15 cellular contexts compared by ENCODE assay signal in the genomic region with DNA sequence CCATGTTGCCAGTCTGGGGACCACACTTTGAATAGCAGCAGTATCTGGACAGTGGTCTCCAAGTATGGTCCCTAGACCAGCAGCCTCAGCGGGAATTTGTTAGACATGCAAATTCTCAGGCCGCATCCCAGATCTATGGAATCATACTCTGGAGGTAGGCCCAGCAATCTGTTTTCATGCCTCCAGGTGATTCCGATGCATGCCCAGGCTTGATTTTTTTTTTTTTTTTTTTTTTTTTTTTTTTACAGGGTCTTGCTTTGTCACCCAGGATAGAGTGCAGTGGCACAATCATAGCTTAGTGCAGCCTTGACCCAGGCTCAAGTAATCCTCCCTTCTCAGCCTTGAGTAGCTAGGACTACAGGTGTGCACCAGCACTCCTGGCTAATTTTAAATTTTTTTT. TPM values are rescaled to one million over a fixed set of nuclear protein-coding genes. Genes with fewer than 3 reads are reported as not detected.
DNase-seq lines count a peak whose midpoint lies in the region; ATAC-seq and TF ChIP-seq lines count a peak whose summit lies in the region.
"Had no signal": no experiment of that assay in that cellular context is flagged by ENCODE, and none has a peak within 500 bp of the region (broad histone marks: within the 10 kb centered on the region; RNA-seq: fewer than 3 reads in every experiment).

No MANE protein-coding gene starts in this region.

- no peak overlapping the region for H3K4me2 ChIP-seq in GM23338

- no peaks in the 10 kb centered on the region for H3K79me2 ChIP-seq in GM23338 (replicated peaks; ENCODE audit: insufficient read depth)

- ATAC-seq in GM23338 (no peak), GM18868 (IDR thresholded peaks at IDR 0.05; ENCODE audit: unreplicated experiment) (no peak)
- ATAC-seq: Panc1 had no signal

- intact Hi-C loops in activated CD4-positive, alpha-beta memory T cell treated with anti-CD3 and anti-CD28 coated beads for 36 hours (cut with micrococcal nuclease): no loop called here

- no peaks in the 10 kb centered on the region for H4K20me1 ChIP-seq in GM23338 (replicated peaks; ENCODE audit: insufficient read depth)

- no peak for TF ChIP-seq CTCF in GM23338 (conservative IDR thresholded peaks at IDR 0.05; ENCODE audit: low read depth in 2 of 2)

- H3K27ac ChIP-seq in GM23338 (ENCODE audit: low read depth): peak overlapping the region; percentile 55; the same call in 1 of the 2 replicates
- H3K27ac ChIP-seq: 22Rv1, dorsolateral prefrontal cortex had no signal

- H3K4me3 Mint-ChIP-seq in GM23338 (no peak overlapping the region), immature natural killer cell (peak overlapping the region; percentile 51 to 99 (median 94))
- H3K4me3 Mint-ChIP-seq in activated CD4-positive, alpha-beta memory T cell treated with anti-CD3 and anti-CD28 coated beads for 36 hours: peak overlapping the region; percentile 97

- H3K4me1 Mint-ChIP-seq in GM23338 (peaks cover 27% of the 10 kb centered on the region), immature natural killer cell (peaks cover 55 to 57% of the 10 kb centered on the region in 2 donors)
- H3K4me1 Mint-ChIP-seq in activated CD4-positive, alpha-beta memory T cell treated with anti-CD3 and anti-CD28 coated beads for 36 hours (ENCODE audit: low read depth): peaks cover 44% of the 10 kb centered on the region

- peak; percentile 10 for DNase-seq in NCI-H146 (lab: John Stamatoyannopoulos, UW)
- DNase-seq in NCI-H146 treated with DMSO at 0.1 percent for 48 hours (lab: John Stamatoyannopoulos, UW; ENCODE audit: unreplicated experiment): no peak
- DNase-seq in GM23338 (ENCODE audit: low spot score): no peak
- no peak for DNase-seq in activated CD4-positive, alpha-beta memory T cell treated with anti-CD3 and anti-CD28 coated beads for 36 hours
- no peak for DNase-seq in immature natural killer cell
- DNase-seq in hypothalamus (lab: John Stamatoyannopoulos, UW): no peak
- DNase-seq in HK-2 (ENCODE audit: unreplicated experiment): no peak
- DNase-seq: NCI-H1694 treated with DMSO at 0.1 percent for 48 hours, NCI-H524 treated with DMSO at 0.1 percent for 48 hours had no signal

- H3K9me2 ChIP-seq in GM23338 (ENCODE audit: insufficient read depth): no peaks in the 10 kb centered on the region

- H3K36me3 Mint-ChIP-seq in GM23338 (ENCODE audit: low read depth) (no peaks in the 10 kb centered on the region), immature natural killer cell (peaks cover 5 to 10% (median 9%) of the 10 kb centered on the region in 3 donors)
- peaks cover 21% of the 10 kb centered on the region for H3K36me3 Mint-ChIP-seq in activated CD4-positive, alpha-beta memory T cell treated with anti-CD3 and anti-CD28 coated beads for 36 hours

- H3K27me3 Mint-ChIP-seq in GM23338 (ENCODE audit: insufficient read depth, low read depth, poor library complexity) (peaks cover 13% of the 10 kb centered on the region), immature natural killer cell (ENCODE audit: low read depth in 3 of 3) (peaks cover 7 to 33% (median 32%) of the 10 kb centered on the region in 3 donors)
- H3K27me3 Mint-ChIP-seq in activated CD4-positive, alpha-beta memory T cell treated with anti-CD3 and anti-CD28 coated beads for 36 hours: no peaks in the 10 kb centered on the region

- no peaks in the 10 kb centered on the region for H3K36me3 ChIP-seq in GM23338 (ENCODE audit: insufficient read depth)

- no peaks in the 10 kb centered on the region for H3K9me3 Mint-ChIP-seq in GM23338
- H3K9me3 Mint-ChIP-seq in activated CD4-positive, alpha-beta memory T cell treated with anti-CD3 and anti-CD28 coated beads for 36 hours: no peaks in the 10 kb centered on the region
- no peaks in the 10 kb centered on the region for H3K9me3 Mint-ChIP-seq in immature natural killer cell

- no peaks in the 10 kb centered on the region; the same call in 1 of the 2 replicates for H3F3A ChIP-seq in GM23338 (replicated peaks; ENCODE audit: low read depth)

- peaks cover 19% of the 10 kb centered on the region for H3K4me1 ChIP-seq in GM23338 (ENCODE audit: insufficient read depth)

- H3K27me3 ChIP-seq in GM23338 (ENCODE audit: insufficient read depth): no peaks in the 10 kb centered on the region
- H3K27me3 ChIP-seq: dorsolateral prefrontal cortex had no signal

- CTCF ChIA-PET in activated CD4-positive, alpha-beta memory T cell treated with anti-CD3 and anti-CD28 coated beads for 36 hours (lab: Charles Lee): interaction anchor here (0.7 to 3.6 kb wide), 4 partner anchors 17 to 108 kb away, joined by 3 to 17 read pairs (median 6); no protein-coding TSS in a partner anchor

- no peak overlapping the region for H2AFZ ChIP-seq in GM23338

- peak overlapping the region; percentile 91 for H3K27ac Mint-ChIP-seq in GM23338
- peak overlapping the region; percentile 100 for H3K27ac Mint-ChIP-seq in activated CD4-positive, alpha-beta memory T cell treated with anti-CD3 and anti-CD28 coated beads for 36 hours
- peak overlapping the region; percentile 97 to 100 (median 99) for H3K27ac Mint-ChIP-seq in immature natural killer cell

- POLR2A ChIA-PET in activated CD4-positive, alpha-beta memory T cell treated with anti-CD3 and anti-CD28 coated beads for 36 hours (lab: Charles Lee): interaction anchor here (1.5 to 1.9 kb wide), 5 partner anchors 9 to 162 kb away, joined by 3 to 13 read pairs (median 5); a partner anchor contains a TSS

- no peak overlapping the region for H3K4me3 ChIP-seq in GM23338
- H3K4me3 ChIP-seq: dorsolateral prefrontal cortex, HAP-1 had no signal

TF ChIP-seq in GM23338, 12 proteins besides CTCF, POLR2A, EP300 and RAD21 (continues in another document):
- TF ChIP-seq CREB1 (CRISPR knock-in tag; IDR thresholded peaks at IDR 0.05; ENCODE audit: low read depth): no peak
- TF ChIP-seq, protein P1, sequence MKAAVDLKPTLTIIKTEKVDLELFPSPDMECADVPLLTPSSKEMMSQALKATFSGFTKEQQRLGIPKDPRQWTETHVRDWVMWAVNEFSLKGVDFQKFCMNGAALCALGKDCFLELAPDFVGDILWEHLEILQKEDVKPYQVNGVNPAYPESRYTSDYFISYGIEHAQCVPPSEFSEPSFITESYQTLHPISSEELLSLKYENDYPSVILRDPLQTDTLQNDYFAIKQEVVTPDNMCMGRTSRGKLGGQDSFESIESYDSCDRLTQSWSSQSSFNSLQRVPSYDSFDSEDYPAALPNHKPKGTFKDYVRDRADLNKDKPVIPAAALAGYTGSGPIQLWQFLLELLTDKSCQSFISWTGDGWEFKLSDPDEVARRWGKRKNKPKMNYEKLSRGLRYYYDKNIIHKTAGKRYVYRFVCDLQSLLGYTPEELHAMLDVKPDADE (IDR thresholded peaks at IDR 0.05): no peak
- no peak for TF ChIP-seq STAT1 (IDR thresholded peaks at IDR 0.05; ENCODE audit: unreplicated experiment)
- no peak for TF ChIP-seq EZH2 (IDR thresholded peaks at IDR 0.05; ENCODE audit: low read depth, unreplicated experiment)
- TF ChIP-seq, protein P2, sequence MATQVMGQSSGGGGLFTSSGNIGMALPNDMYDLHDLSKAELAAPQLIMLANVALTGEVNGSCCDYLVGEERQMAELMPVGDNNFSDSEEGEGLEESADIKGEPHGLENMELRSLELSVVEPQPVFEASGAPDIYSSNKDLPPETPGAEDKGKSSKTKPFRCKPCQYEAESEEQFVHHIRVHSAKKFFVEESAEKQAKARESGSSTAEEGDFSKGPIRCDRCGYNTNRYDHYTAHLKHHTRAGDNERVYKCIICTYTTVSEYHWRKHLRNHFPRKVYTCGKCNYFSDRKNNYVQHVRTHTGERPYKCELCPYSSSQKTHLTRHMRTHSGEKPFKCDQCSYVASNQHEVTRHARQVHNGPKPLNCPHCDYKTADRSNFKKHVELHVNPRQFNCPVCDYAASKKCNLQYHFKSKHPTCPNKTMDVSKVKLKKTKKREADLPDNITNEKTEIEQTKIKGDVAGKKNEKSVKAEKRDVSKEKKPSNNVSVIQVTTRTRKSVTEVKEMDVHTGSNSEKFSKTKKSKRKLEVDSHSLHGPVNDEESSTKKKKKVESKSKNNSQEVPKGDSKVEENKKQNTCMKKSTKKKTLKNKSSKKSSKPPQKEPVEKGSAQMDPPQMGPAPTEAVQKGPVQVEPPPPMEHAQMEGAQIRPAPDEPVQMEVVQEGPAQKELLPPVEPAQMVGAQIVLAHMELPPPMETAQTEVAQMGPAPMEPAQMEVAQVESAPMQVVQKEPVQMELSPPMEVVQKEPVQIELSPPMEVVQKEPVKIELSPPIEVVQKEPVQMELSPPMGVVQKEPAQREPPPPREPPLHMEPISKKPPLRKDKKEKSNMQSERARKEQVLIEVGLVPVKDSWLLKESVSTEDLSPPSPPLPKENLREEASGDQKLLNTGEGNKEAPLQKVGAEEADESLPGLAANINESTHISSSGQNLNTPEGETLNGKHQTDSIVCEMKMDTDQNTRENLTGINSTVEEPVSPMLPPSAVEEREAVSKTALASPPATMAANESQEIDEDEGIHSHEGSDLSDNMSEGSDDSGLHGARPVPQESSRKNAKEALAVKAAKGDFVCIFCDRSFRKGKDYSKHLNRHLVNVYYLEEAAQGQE (IDR thresholded peaks at IDR 0.05; ENCODE audit: unreplicated experiment): no peak
- TF ChIP-seq EZH2phosphoT487 (IDR thresholded peaks at IDR 0.05; ENCODE audit: unreplicated experiment): no peak

RNA-seq across cellular contexts. Expression of a gene that starts 0.7 kb away (rescaled TPM):
- 0.62 TPM in 1 of 2 replicates, not detected in the other for total RNA-seq in GM23338 (2014; rRNA removed; shearing (Covaris generic))
- polyA plus RNA-seq in GM23338 (2016; fragmentation: Nextera tagmentation; extraction: Ambion mirVana) (0.18 TPM in 1 of 2 replicates, not detected in the other), immature natural killer cell (10 to 100 TPM; 21.0 to 24.1 (median 24.1) TPM)
- 10 to 100 TPM; 47.1 to 47.7 TPM for total RNA-seq in activated CD4-positive, alpha-beta memory T cell treated with anti-CD3 and anti-CD28 coated beads for 36 hours
- total RNA-seq: fibroblast of lung had no signal
- polyA plus RNA-seq: fibroblast of lung had no signal

RNA-seq across cellular contexts. Expression of a gene that starts 41.1 kb away (rescaled TPM):
- total RNA-seq in GM23338 (2014; rRNA removed; shearing (Covaris generic)): 126 and 138 TPM in 2 replicates
- 119 and 123 TPM in 2 replicates for polyA plus RNA-seq in GM23338 (2016; fragmentation: Nextera tagmentation; extraction: Ambion mirVana)
- 100 to 1,000 TPM; 113 to 114 TPM for total RNA-seq in activated CD4-positive, alpha-beta memory T cell treated with anti-CD3 and anti-CD28 coated beads for 36 hours
- polyA plus RNA-seq in immature natural killer cell: 100 to 1,000 TPM; 230 to 380 (median 276) TPM

Comparison
In these comparisons a context has a peak if more than half of its experiments do, and no peak if none do; other contexts are left out.
1. RNA of a gene that starts 0.7 kb away (total RNA-seq): 47.1 to 47.7 TPM in activated CD4-positive, alpha-beta memory T cell treated with anti-CD3 and anti-CD28 coated beads for 36 hours; 0.62 TPM in GM23338; every median in the first group is over 10 times any median in the second.
2. Peak in every context shown above with its lines, with median percentiles within 50 percentile points of each other: H3K27ac Mint-ChIP-seq.